In the genomic region with DNA sequence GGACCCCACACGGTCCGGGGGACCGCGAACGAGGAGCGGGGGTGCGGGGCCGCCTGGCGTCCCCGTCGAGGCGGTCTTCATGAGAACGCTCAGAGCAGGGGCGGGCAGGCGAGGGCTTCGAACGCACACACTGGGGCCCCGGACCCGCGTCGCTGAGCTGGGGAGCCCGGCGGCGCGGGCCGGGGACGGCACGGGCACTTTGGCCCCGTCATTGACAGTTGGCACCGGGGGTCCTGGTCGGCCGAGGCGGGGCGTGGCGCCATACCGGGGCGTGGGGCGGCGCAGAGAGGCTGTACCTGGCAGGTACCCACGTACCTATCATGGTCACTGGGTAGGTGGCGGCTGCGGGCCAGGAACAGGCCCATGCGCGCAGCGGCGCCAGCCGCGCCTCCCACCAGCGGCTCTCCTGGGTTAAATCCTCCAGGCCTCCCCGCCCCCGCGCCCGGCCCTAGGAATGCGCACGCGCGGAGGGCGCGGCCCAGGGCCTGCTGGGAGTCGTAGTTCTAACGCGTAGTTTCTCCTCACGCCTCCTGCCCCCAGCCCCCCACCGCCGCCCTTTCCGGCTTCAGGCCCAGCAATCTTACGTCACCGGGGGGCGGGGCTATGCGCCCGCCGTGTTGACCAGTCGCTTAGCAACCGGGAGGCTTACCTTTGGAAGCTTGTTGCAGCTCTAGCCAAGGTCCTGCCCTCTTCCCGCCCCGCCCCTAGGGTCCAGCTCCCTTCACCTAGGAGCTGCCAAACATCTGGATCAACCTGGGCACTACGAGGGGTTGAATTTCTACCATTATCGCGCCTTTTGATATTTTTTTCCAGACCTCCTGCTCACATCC, we compare ENCODE assay signal across 1 cellular context.
TF ChIP-seq lines count a peak whose summit lies in the region.

A gene (plus strand): TSS at position 628 of the 830 bp plus-strand sequence.
A gene (minus strand): TSS at position 420 of the 830 bp plus-strand sequence.

TF ChIP-seq in K562, 482 proteins besides CTCF, POLR2A, EP300 and RAD21 (continued from another document):
- TF ChIP-seq, protein P1, sequence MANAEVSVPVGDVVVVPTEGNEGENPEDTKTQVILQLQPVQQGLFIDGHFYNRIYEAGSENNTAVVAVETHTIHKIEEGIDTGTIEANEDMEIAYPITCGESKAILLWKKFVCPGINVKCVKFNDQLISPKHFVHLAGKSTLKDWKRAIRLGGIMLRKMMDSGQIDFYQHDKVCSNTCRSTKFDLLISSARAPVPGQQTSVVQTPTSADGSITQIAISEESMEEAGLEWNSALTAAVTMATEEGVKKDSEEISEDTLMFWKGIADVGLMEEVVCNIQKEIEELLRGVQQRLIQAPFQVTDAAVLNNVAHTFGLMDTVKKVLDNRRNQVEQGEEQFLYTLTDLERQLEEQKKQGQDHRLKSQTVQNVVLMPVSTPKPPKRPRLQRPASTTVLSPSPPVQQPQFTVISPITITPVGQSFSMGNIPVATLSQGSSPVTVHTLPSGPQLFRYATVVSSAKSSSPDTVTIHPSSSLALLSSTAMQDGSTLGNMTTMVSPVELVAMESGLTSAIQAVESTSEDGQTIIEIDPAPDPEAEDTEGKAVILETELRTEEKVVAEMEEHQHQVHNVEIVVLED (CRISPR knock-in tag; IDR thresholded peaks at IDR 0.05) = peak; percentile 54; the same call in 1 of the 2 replicates
- TF ChIP-seq ERF (CRISPR knock-in tag; IDR thresholded peaks at IDR 0.05) (no peak), SP2 (IDR thresholded peaks at IDR 0.05; ENCODE audit: extremely low read depth, low read depth, low read length, poor library complexity, severe bottlenecking) (no peak), NR3C1 (CRISPR knock-in tag; IDR thresholded peaks at IDR 0.05) (no peak), RCOR1 (IDR thresholded peaks at IDR 0.05; ENCODE audit: borderline replicate concordance in 1 of 2, low read depth in 2 of 2, low read length in 2 of 2) (no peak), HDAC3 (IDR thresholded peaks at IDR 0.05; ENCODE audit: borderline replicate concordance, partially characterized antibody) (no peak)
- TF ChIP-seq, protein P2, sequence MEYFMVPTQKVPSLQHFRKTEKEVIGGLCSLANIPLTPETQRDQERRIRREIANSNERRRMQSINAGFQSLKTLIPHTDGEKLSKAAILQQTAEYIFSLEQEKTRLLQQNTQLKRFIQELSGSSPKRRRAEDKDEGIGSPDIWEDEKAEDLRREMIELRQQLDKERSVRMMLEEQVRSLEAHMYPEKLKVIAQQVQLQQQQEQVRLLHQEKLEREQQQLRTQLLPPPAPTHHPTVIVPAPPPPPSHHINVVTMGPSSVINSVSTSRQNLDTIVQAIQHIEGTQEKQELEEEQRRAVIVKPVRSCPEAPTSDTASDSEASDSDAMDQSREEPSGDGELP (CRISPR knock-in tag; IDR thresholded peaks at IDR 0.05; ENCODE audit: borderline replicate concordance) = peak; percentile 84; the same call in 1 of the 2 replicates
- TF ChIP-seq, protein P3, sequence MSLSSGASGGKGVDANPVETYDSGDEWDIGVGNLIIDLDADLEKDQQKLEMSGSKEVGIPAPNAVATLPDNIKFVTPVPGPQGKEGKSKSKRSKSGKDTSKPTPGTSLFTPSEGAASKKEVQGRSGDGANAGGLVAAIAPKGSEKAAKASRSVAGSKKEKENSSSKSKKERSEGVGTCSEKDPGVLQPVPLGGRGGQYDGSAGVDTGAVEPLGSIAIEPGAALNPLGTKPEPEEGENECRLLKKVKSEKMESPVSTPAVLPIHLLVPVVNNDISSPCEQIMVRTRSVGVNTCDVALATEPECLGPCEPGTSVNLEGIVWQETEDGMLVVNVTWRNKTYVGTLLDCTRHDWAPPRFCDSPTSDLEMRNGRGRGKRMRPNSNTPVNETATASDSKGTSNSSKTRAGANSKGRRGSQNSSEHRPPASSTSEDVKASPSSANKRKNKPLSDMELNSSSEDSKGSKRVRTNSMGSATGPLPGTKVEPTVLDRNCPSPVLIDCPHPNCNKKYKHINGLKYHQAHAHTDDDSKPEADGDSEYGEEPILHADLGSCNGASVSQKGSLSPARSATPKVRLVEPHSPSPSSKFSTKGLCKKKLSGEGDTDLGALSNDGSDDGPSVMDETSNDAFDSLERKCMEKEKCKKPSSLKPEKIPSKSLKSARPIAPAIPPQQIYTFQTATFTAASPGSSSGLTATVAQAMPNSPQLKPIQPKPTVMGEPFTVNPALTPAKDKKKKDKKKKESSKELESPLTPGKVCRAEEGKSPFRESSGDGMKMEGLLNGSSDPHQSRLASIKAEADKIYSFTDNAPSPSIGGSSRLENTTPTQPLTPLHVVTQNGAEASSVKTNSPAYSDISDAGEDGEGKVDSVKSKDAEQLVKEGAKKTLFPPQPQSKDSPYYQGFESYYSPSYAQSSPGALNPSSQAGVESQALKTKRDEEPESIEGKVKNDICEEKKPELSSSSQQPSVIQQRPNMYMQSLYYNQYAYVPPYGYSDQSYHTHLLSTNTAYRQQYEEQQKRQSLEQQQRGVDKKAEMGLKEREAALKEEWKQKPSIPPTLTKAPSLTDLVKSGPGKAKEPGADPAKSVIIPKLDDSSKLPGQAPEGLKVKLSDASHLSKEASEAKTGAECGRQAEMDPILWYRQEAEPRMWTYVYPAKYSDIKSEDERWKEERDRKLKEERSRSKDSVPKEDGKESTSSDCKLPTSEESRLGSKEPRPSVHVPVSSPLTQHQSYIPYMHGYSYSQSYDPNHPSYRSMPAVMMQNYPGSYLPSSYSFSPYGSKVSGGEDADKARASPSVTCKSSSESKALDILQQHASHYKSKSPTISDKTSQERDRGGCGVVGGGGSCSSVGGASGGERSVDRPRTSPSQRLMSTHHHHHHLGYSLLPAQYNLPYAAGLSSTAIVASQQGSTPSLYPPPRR (CRISPR knock-in tag; IDR thresholded peaks at IDR 0.05; ENCODE audit: borderline replicate concordance) = no peak
- TF ChIP-seq, protein P4, sequence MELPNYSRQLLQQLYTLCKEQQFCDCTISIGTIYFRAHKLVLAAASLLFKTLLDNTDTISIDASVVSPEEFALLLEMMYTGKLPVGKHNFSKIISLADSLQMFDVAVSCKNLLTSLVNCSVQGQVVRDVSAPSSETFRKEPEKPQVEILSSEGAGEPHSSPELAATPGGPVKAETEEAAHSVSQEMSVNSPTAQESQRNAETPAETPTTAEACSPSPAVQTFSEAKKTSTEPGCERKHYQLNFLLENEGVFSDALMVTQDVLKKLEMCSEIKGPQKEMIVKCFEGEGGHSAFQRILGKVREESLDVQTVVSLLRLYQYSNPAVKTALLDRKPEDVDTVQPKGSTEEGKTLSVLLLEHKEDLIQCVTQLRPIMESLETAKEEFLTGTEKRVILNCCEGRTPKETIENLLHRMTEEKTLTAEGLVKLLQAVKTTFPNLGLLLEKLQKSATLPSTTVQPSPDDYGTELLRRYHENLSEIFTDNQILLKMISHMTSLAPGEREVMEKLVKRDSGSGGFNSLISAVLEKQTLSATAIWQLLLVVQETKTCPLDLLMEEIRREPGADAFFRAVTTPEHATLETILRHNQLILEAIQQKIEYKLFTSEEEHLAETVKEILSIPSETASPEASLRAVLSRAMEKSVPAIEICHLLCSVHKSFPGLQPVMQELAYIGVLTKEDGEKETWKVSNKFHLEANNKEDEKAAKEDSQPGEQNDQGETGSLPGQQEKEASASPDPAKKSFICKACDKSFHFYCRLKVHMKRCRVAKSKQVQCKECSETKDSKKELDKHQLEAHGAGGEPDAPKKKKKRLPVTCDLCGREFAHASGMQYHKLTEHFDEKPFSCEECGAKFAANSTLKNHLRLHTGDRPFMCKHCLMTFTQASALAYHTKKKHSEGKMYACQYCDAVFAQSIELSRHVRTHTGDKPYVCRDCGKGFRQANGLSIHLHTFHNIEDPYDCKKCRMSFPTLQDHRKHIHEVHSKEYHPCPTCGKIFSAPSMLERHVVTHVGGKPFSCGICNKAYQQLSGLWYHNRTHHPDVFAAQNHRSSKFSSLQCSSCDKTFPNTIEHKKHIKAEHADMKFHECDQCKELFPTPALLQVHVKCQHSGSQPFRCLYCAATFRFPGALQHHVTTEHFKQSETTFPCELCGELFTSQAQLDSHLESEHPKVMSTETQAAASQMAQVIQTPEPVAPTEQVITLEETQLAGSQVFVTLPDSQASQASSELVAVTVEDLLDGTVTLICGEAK (IDR thresholded peaks at IDR 0.05) = peak; percentile 69
- TF ChIP-seq, protein P4 (CRISPR knock-in tag; IDR thresholded peaks at IDR 0.05) = no peak
